ENCODE assay signal across 36 cellular contexts in genomic region chr9:93178851-93179786, GRCh38. TPM values are rescaled to one million over a fixed set of nuclear protein-coding genes. Genes with fewer than 3 reads are reported as not detected.
"Had no signal": no experiment of that assay in that cellular context is flagged by ENCODE, and none has a peak within 500 bp of the region (broad histone marks: within the 10 kb centered on the region; RNA-seq: fewer than 3 reads in every experiment).

No MANE protein-coding gene starts in this region.

- H3K4me3 ChIP-seq: ascending aorta, breast epithelium, cardiac muscle cell, colonic mucosa, dorsolateral prefrontal cortex, esophagus squamous epithelium, gastroesophageal sphincter had no signal

- DNase-seq: activated B cell treated with CpG ODN at 0.5 μM for 24 hours; activated CD4-positive, alpha-beta T cell treated with anti-CD3 and anti-CD28 coated beads for 48 hours; activated CD4-positive, alpha-beta T cell treated with anti-CD3 and anti-CD28 coated beads, Interleukin-2, amount 50 U/mL, for 1 hour; activated CD4-positive, alpha-beta T cell treated with anti-CD3 and anti-CD28 coated beads, Interleukin-2, amount 50 U/mL, for 48 hours; activated CD8-positive, alpha-beta memory T cell treated with anti-CD3 and anti-CD28 coated beads for 24 hours; activated CD8-positive, alpha-beta T cell treated with anti-CD3 and anti-CD28 coated beads for 36 hours; activated gamma-delta T cell; activated naive CD4-positive, alpha-beta T cell; activated naive CD4-positive, alpha-beta T cell treated with anti-CD3 and anti-CD28 coated beads, Interleukin-2, amount 10 ng/mL, durations not matched to agents 7 days and 5 days; activated naive CD8-positive, alpha-beta T cell treated with anti-CD3 and anti-CD28 coated beads, Interleukin-2, amount 10 ng/mL, durations not matched to agents 7 days and 5 days; activated T-cell treated with anti-CD3 and anti-CD28 coated beads, Interleukin-2, amount 50 U/mL, for 48 hours; central memory CD4-positive, alpha-beta T cell; cerebellar nuclear complex; colonic mucosa; dorsolateral prefrontal cortex; effector CD4-positive, alpha-beta T cell; esophagus squamous epithelium; foreskin melanocyte; T-helper 1 cell; T-helper 17 cell; T1000; WERI-Rb-1 had no signal

- H3K27ac Mint-ChIP-seq: activated B cell treated with CpG ODN at 0.5 μM for 24 hours; activated CD8-positive, alpha-beta T cell treated with anti-CD3 and anti-CD28 coated beads for 36 hours; activated naive CD4-positive, alpha-beta T cell treated with anti-CD3 and anti-CD28 coated beads, Interleukin-2, amount 10 ng/mL, durations not matched to agents 7 days and 5 days; activated naive CD8-positive, alpha-beta T cell treated with anti-CD3 and anti-CD28 coated beads, Interleukin-2, amount 10 ng/mL, durations not matched to agents 7 days and 5 days; brain; dendritic cell treated with granulocyte-macrophage colony-stimulating factor and Interleukin-4, amounts not matched to agents 40 ng/mL and 50 ng/mL, for 4 days; T-helper 17 cell; T-helper 2 cell treated with Interferon-gamma antibody and Interleukin-4, amounts not matched to agents 5 μg/mL and 100 μg/mL, for 36 hours had no signal

- H3K36me3 Mint-ChIP-seq: activated naive CD4-positive, alpha-beta T cell treated with anti-CD3 and anti-CD28 coated beads, Interleukin-2, amount 10 ng/mL, durations not matched to agents 7 days and 5 days; activated naive CD4-positive, alpha-beta T cell treated with anti-CD3 and anti-CD28 coated beads, Interleukin-2, amount 50 U/mL, for 72 hours; activated naive CD8-positive, alpha-beta T cell treated with anti-CD3 and anti-CD28 coated beads, Interleukin-2, amount 10 ng/mL, durations not matched to agents 7 days and 5 days; brain had no signal

- H3K36me3 ChIP-seq: ascending aorta, breast epithelium, cardiac muscle cell, colonic mucosa, esophagus squamous epithelium, gastroesophageal sphincter, WERI-Rb-1 had no signal

- ATAC-seq: activated CD4-positive, CD25-positive, alpha-beta regulatory T cell treated with anti-CD3 and anti-CD28 coated beads, Interleukin-2, amount 50 U/mL, for 24 hours; activated CD8-positive, alpha-beta T cell treated with anti-CD3 and anti-CD28 coated beads for 36 hours; activated naive CD4-positive, alpha-beta T cell treated with anti-CD3 and anti-CD28 coated beads, Interleukin-2, amount 50 U/mL, for 72 hours; gastroesophageal sphincter; T-helper 17 cell had no signal

- FAIRE-seq: endometrium, endothelial cell of umbilical vein had no signal

- H3K27me3 ChIP-seq: ascending aorta, breast epithelium, colonic mucosa had no signal

- H3K4me3 Mint-ChIP-seq: activated B cell treated with CpG ODN at 0.5 μM for 24 hours; activated CD8-positive, alpha-beta T cell treated with anti-CD3 and anti-CD28 coated beads for 36 hours; activated naive CD4-positive, alpha-beta T cell treated with anti-CD3 and anti-CD28 coated beads, Interleukin-2, amount 10 ng/mL, durations not matched to agents 7 days and 5 days; activated naive CD8-positive, alpha-beta T cell treated with anti-CD3 and anti-CD28 coated beads, Interleukin-2, amount 10 ng/mL, durations not matched to agents 7 days and 5 days; dendritic cell treated with granulocyte-macrophage colony-stimulating factor and Interleukin-4, amounts not matched to agents 40 ng/mL and 50 ng/mL, for 4 days; T-helper 17 cell; T-helper 2 cell treated with Interferon-gamma antibody and Interleukin-4, amounts not matched to agents 5 μg/mL and 100 μg/mL, for 36 hours had no signal

- H3K9me3 Mint-ChIP-seq: activated B cell treated with CpG ODN at 0.5 μM for 24 hours; activated CD8-positive, alpha-beta T cell treated with anti-CD3 and anti-CD28 coated beads for 36 hours; activated naive CD4-positive, alpha-beta T cell treated with anti-CD3 and anti-CD28 coated beads, Interleukin-2, amount 10 ng/mL, durations not matched to agents 7 days and 5 days; activated naive CD4-positive, alpha-beta T cell treated with anti-CD3 and anti-CD28 coated beads, Interleukin-2, amount 50 U/mL, for 72 hours; activated naive CD8-positive, alpha-beta T cell treated with anti-CD3 and anti-CD28 coated beads, Interleukin-2, amount 10 ng/mL, durations not matched to agents 7 days and 5 days; dendritic cell treated with granulocyte-macrophage colony-stimulating factor and Interleukin-4, amounts not matched to agents 40 ng/mL and 50 ng/mL, for 4 days; T-helper 2 cell treated with Interferon-gamma antibody and Interleukin-4, amounts not matched to agents 5 μg/mL and 100 μg/mL, for 36 hours had no signal

- H3K9me3 ChIP-seq: ascending aorta, breast epithelium, colonic mucosa, esophagus squamous epithelium, gastroesophageal sphincter had no signal

- H3K27ac ChIP-seq: ascending aorta, cardiac muscle cell, colonic mucosa, dorsolateral prefrontal cortex, epithelial cell of prostate, esophagus squamous epithelium, gastroesophageal sphincter, WERI-Rb-1 had no signal

RNA-seq across cellular contexts. Expression of gene WNK2, which starts 4.8 kb away (rescaled TPM):
- total RNA-seq: ascending aorta, endothelial cell of umbilical vein, fibroblast of lung, fibroblast of villous mesenchyme, T-helper 17 cell had no signal
- polyA plus RNA-seq: endothelial cell of umbilical vein, fibroblast of lung had no signal
